ENCODE assay signal across 9 cellular contexts in the genomic region with DNA sequence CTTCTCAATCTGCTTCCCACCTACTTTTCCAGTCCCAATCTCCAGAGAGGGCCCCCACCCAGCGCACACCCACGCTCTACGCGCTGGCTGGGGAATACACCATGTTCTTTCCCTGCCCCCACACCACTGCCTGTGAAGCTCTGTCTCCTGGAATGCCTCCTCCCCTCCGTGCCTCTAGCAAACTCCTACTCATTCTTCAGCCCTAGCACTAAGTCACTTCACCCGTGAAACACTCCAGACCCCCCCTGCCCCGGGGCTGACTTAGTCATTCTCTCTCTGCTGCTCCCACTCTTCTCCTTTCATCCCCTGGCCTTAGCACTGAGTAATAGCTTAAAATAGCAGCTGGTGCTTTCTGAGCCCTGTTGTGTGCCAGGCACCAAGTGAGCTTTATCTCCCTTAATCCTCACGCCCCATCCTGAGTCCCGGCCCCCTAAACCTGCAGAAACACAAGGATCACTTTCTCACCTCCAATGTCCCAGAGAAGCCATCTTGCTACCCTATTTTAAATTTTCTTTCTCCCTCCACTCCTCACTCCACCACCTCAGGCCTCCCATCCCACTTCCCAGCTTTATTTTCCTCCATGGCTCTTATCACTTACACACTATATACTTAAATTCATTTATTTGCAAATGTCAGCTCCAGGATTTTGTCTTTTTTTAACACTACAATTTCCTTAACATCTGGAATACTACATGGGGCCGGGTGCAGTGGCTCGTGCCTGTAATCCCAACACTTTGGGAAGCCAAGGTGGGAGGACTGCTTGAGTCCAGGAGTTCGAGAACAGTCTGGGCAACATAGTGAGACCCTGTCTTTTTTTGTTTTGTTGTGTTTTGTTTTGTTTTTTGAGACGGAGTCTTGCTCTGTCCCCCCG. TPM values are rescaled to one million over a fixed set of nuclear protein-coding genes. Genes with fewer than 3 reads are reported as not detected.
A peak's percentile ranks its signal among the peaks of the same experiment; 100 is the strongest.
DNase-seq lines count a peak whose midpoint lies in the region; ATAC-seq and TF ChIP-seq lines count a peak whose summit lies in the region.
"Had no signal": no experiment of that assay in that cellular context is flagged by ENCODE, and none has a peak within 500 bp of the region (broad histone marks: within the 10 kb centered on the region; RNA-seq: fewer than 3 reads in every experiment).

No MANE protein-coding gene starts in this region.

- no peaks in the 10 kb centered on the region for H3K27me3 ChIP-seq in right cardiac atrium (ENCODE audit: control insufficient read depth, insufficient read depth)
- no peaks in the 10 kb centered on the region for H3K27me3 ChIP-seq in MM.1S (replicated peaks; ENCODE audit: insufficient read depth, low read length)

- H3K9me3 ChIP-seq in right cardiac atrium (ENCODE audit: control insufficient read depth, low read length): no peaks in the 10 kb centered on the region
- H3K9me3 ChIP-seq in MM.1S (replicated peaks; ENCODE audit: insufficient read depth, low read length): no peaks in the 10 kb centered on the region

- H3K4me3 ChIP-seq in right cardiac atrium (ENCODE audit: low read length) (no peak overlapping the region), MM.1S (ENCODE audit: low read length) (no peak overlapping the region)

- H3K9me2 ChIP-seq in MM.1S (replicated peaks; ENCODE audit: insufficient read depth, low read length): no peaks in the 10 kb centered on the region

- TF ChIP-seq CTCF in MM.1S (IDR thresholded peaks at IDR 0.05; ENCODE audit: low read length): no peak

- ATAC-seq in activated T-helper 17 cell treated with anti-CD3 and anti-CD28 coated beads, Interleukin-2, amount 50 U/mL, for 72 hours (replicated peaks): peak; percentile 97
- ATAC-seq in right cardiac atrium (peak; percentile 69 to 88), GM19463 (IDR thresholded peaks at IDR 0.05; ENCODE audit: unreplicated experiment) (no peak), HG03521 (IDR thresholded peaks at IDR 0.05; ENCODE audit: unreplicated experiment) (no peak)

- no peaks in the 10 kb centered on the region for H3K36me3 Mint-ChIP-seq in activated T-helper 17 cell treated with anti-CD3 and anti-CD28 coated beads, Interleukin-2, amount 50 U/mL, for 72 hours (ENCODE audit: low read depth)
- H3K36me3 Mint-ChIP-seq: activated naive CD4-positive, alpha-beta T cell treated with anti-CD3 and anti-CD28 coated beads, Interleukin-2, amount 50 U/mL, for 24 hours had no signal

- H3K27ac Mint-ChIP-seq in activated T-helper 17 cell treated with anti-CD3 and anti-CD28 coated beads, Interleukin-2, amount 50 U/mL, for 72 hours: no peak overlapping the region
- H3K27ac Mint-ChIP-seq: activated naive CD4-positive, alpha-beta T cell treated with anti-CD3 and anti-CD28 coated beads, Interleukin-2, amount 50 U/mL, for 24 hours had no signal

- no peak overlapping the region for H3K4me3 Mint-ChIP-seq in activated T-helper 17 cell treated with anti-CD3 and anti-CD28 coated beads, Interleukin-2, amount 50 U/mL, for 72 hours
- H3K4me3 Mint-ChIP-seq: activated naive CD4-positive, alpha-beta T cell treated with anti-CD3 and anti-CD28 coated beads, Interleukin-2, amount 50 U/mL, for 24 hours had no signal

- H3K9ac ChIP-seq in MM.1S (ENCODE audit: low read length): no peak overlapping the region

- WGBS in right cardiac atrium: 40% methylated on average over 14 of the region's 14 CpGs

- H3K36me3 ChIP-seq in MM.1S (replicated peaks; ENCODE audit: insufficient read depth, low read length): no peaks in the 10 kb centered on the region

- intact Hi-C loops in right cardiac atrium (cut with DNase I): no loop called here

- H3K4me1 ChIP-seq in right cardiac atrium (ENCODE audit: control insufficient read depth, insufficient read depth, low read length) (peaks cover 2% of the 10 kb centered on the region), MM.1S (ENCODE audit: low read length) (no peaks in the 10 kb centered on the region)

- no peaks in the 10 kb centered on the region for H3K27me3 Mint-ChIP-seq in activated T-helper 17 cell treated with anti-CD3 and anti-CD28 coated beads, Interleukin-2, amount 50 U/mL, for 72 hours
- H3K27me3 Mint-ChIP-seq: activated naive CD4-positive, alpha-beta T cell treated with anti-CD3 and anti-CD28 coated beads, Interleukin-2, amount 50 U/mL, for 24 hours had no signal

- DNase-seq in stimulated activated naive CD4-positive, alpha-beta T cell treated with Interleukin-2 at 50 U/mL for 16 hours (lab: John Stamatoyannopoulos, UW): peak; percentile 81
- no peak for DNase-seq in stimulated activated naive CD4-positive, alpha-beta T cell (lab: John Stamatoyannopoulos, UW)
- peak; percentile 60 to 75 (median 74) for DNase-seq in right cardiac atrium
- peak; percentile 73 to 76 (median 75) for DNase-seq in stimulated activated CD4-positive, alpha-beta T cell treated with anti-CD3 and anti-CD28 coated beads, Interleukin-12 subunit alpha, Interleukin-12 subunit beta, amount 100 ng/mL, for 48 hours (ENCODE audit: low read depth in 2 of 3, low spot score in 1 of 3)
- no peak for DNase-seq in MM.1S

- no peaks in the 10 kb centered on the region for H3K9me3 Mint-ChIP-seq in activated T-helper 17 cell treated with anti-CD3 and anti-CD28 coated beads, Interleukin-2, amount 50 U/mL, for 72 hours
- H3K9me3 Mint-ChIP-seq: activated naive CD4-positive, alpha-beta T cell treated with anti-CD3 and anti-CD28 coated beads, Interleukin-2, amount 50 U/mL, for 24 hours had no signal

- H3K79me2 ChIP-seq in MM.1S (ENCODE audit: low read length): no peaks in the 10 kb centered on the region

- H3K4me2 ChIP-seq in MM.1S (ENCODE audit: low read depth, low read length): no peak overlapping the region

- H4K20me1 ChIP-seq in MM.1S (ENCODE audit: insufficient read depth, low read length): no peaks in the 10 kb centered on the region

- H3K27ac ChIP-seq in right cardiac atrium (ENCODE audit: low read length): peak overlapping the region; percentile 28
- H3K27ac ChIP-seq in MM.1S (ENCODE audit: low read length): no peak overlapping the region

- no peak overlapping the region for H2AFZ ChIP-seq in MM.1S (ENCODE audit: low read length)

- no peaks in the 10 kb centered on the region for H3K4me1 Mint-ChIP-seq in activated T-helper 17 cell treated with anti-CD3 and anti-CD28 coated beads, Interleukin-2, amount 50 U/mL, for 72 hours

- no peaks in the 10 kb centered on the region for H3F3A ChIP-seq in MM.1S (ENCODE audit: insufficient read depth, low read length)

RNA-seq across cellular contexts. Expression of a gene that starts 6.3 kb away (rescaled TPM):
- 1 to 10 TPM; 3.2 to 7.8 TPM for total RNA-seq in activated T-helper 17 cell treated with anti-CD3 and anti-CD28 coated beads, Interleukin-2, amount 50 U/mL, for 72 hours
- total RNA-seq in right cardiac atrium: 1 to 10 TPM; 2.5 to 5.2 (median 3.5) TPM
- polyA plus RNA-seq in right cardiac atrium: 0.93 TPM

RNA-seq across cellular contexts. Expression of a gene that starts 33.7 kb away (rescaled TPM):
- not detected for total RNA-seq in activated T-helper 17 cell treated with anti-CD3 and anti-CD28 coated beads, Interleukin-2, amount 50 U/mL, for 72 hours
- 1 to 10 TPM; 2.1 to 6.9 (median 2.9) TPM for total RNA-seq in right cardiac atrium
- polyA plus RNA-seq in right cardiac atrium: 12.9 TPM

Comparison
In these comparisons a context has a peak if more than half of its experiments do, and no peak if none do; other contexts are left out.
1. DNase-seq: peak in stimulated activated naive CD4-positive, alpha-beta T cell treated with Interleukin-2 at 50 U/mL for 16 hours (single experiment), right cardiac atrium (3 of 3) and stimulated activated CD4-positive, alpha-beta T cell treated with anti-CD3 and anti-CD28 coated beads, Interleukin-12 subunit alpha, Interleukin-12 subunit beta, amount 100 ng/mL, for 48 hours (3 of 3); none in stimulated activated naive CD4-positive, alpha-beta T cell (0 of 6) and MM.1S (single experiment).
2. ATAC-seq: peak in activated T-helper 17 cell treated with anti-CD3 and anti-CD28 coated beads, Interleukin-2, amount 50 U/mL, for 72 hours (single experiment) and right cardiac atrium (2 of 2); none in GM19463 (single experiment) and HG03521 (single experiment).